14 cellular contexts compared by ENCODE assay signal in the genomic region with DNA sequence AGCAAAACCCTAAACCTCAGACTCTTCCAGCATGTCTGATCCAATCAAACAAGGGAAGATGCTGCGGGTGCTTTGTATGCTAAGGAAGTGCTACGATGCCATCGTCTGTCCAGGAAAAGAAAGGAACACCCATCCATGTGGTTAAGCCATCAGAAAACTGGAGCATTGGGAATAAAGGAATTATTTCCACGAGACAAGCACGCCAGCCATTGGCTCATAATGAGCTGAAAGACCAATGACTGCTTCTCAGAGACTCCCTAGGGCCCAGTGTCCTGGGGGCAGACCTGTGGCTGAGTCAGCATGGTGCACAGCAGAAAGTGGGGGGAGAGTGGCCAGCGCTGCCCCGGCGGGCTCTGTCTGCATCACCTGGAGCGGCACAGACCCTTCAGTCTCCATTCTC.
A peak's percentile ranks its signal among the peaks of the same experiment; 100 is the strongest.
DNase-seq lines count a peak whose midpoint lies in the region; ATAC-seq and TF ChIP-seq lines count a peak whose summit lies in the region.
"Had no signal": no experiment of that assay in that cellular context is flagged by ENCODE, and none has a peak within 500 bp of the region (broad histone marks: within the 10 kb centered on the region; RNA-seq: fewer than 3 reads in every experiment).

No MANE protein-coding gene starts in this region.

- DNase-seq in heart right ventricle = no peak
- DNase-seq in right atrium auricular region (ENCODE audit: low spot score) = no peak
- peak; percentile 24 for DNase-seq in SK-MEL-5 (ENCODE audit: low read depth, low spot score)
- no peak for DNase-seq in left cardiac atrium
- DNase-seq in uterus = no peak
- DNase-seq in stimulated activated CD4-positive, alpha-beta T cell treated with anti-CD3 and anti-CD28 coated beads, Interleukin-2, amount 100 ng/mL, for 48 hours = no peak
- DNase-seq in breast epithelium (ENCODE audit: low spot score in 2 of 2) = no peak
- DNase-seq in nucleus accumbens (lab: John Stamatoyannopoulos, UW) = no peak
- DNase-seq: activated CD4-positive, alpha-beta T cell treated with anti-CD3 and anti-CD28 coated beads, Interleukin-2, amount 10 ng/mL, durations not matched to agents 7 days and 5 days; activated naive CD4-positive, alpha-beta T cell treated with anti-CD3 and anti-CD28 coated beads, Interleukin-2, amount 50 U/mL, for 16 hours; activated T-cell treated with anti-CD3 and anti-CD28 coated beads for 4 hours; Calu3; HCEC 1CT; NCI-H2107 had no signal

- H3K27me3 ChIP-seq in heart right ventricle (no peaks in the 10 kb centered on the region), right atrium auricular region (no peaks in the 10 kb centered on the region), uterus (no peaks in the 10 kb centered on the region), breast epithelium (no peaks in the 10 kb centered on the region)

- H3K4me3 ChIP-seq in heart right ventricle = no peak overlapping the region
- H3K4me3 ChIP-seq in right atrium auricular region = no peak overlapping the region
- H3K4me3 ChIP-seq in uterus = no peak overlapping the region
- no peak overlapping the region for H3K4me3 ChIP-seq in breast epithelium

- intact Hi-C loops in heart right ventricle (cut with DNase I) = no loop called here
- intact Hi-C loops in left cardiac atrium (cut with DNase I) = no loop called here
- intact Hi-C loops in uterus (cut with DNase I; ENCODE audit: low total_unique reads) = no loop called here
- intact Hi-C loops in breast epithelium (cut with DNase I; ENCODE audit: low total_unique reads) = no loop called here

- H3K4me1 ChIP-seq in heart right ventricle (peaks cover 0 to 23% (median 15%) of the 10 kb centered on the region in 9 donors), right atrium auricular region (peaks cover 0 to 19% of the 10 kb centered on the region in 2 donors), uterus (no peaks in the 10 kb centered on the region), breast epithelium (peaks cover 0 to under 1% of the 10 kb centered on the region in 2 donors)

- no peak for TF ChIP-seq POLR2A in uterus (IDR thresholded peaks at IDR 0.05)
- TF ChIP-seq POLR2A in breast epithelium (IDR thresholded peaks at IDR 0.05) = no peak

- H3K9me3 ChIP-seq in heart right ventricle (no peaks in the 10 kb centered on the region), right atrium auricular region (no peaks in the 10 kb centered on the region), uterus (no peaks in the 10 kb centered on the region), breast epithelium (no peaks in the 10 kb centered on the region)

- peak overlapping the region in 1 of 10 donors; percentile 20 for H3K27ac ChIP-seq in heart right ventricle
- no peak overlapping the region for H3K27ac ChIP-seq in right atrium auricular region
- H3K27ac ChIP-seq in uterus = no peak overlapping the region
- no peak overlapping the region for H3K27ac ChIP-seq in breast epithelium

- peak in 5 of 9 donors; percentile 11 to 49 (median 36) for TF ChIP-seq CTCF in heart right ventricle (IDR thresholded peaks at IDR 0.05)
- TF ChIP-seq CTCF in right atrium auricular region (IDR thresholded peaks at IDR 0.05) = peak in 1 of 2 donors; percentile 54
- TF ChIP-seq CTCF in uterus (IDR thresholded peaks at IDR 0.05) = peak; percentile 1 to 53 (median 17)
- TF ChIP-seq CTCF in breast epithelium (IDR thresholded peaks at IDR 0.05) = no peak

- in situ Hi-C loops in SK-MEL-5 (cut with HindIII; ENCODE audit: low pct_unique_long_range_greater_than_20kb, low sequenced_read_pairs) = no loop called here

- H3K36me3 ChIP-seq in heart right ventricle (no peaks in the 10 kb centered on the region), right atrium auricular region (no peaks in the 10 kb centered on the region), uterus (no peaks in the 10 kb centered on the region), breast epithelium (no peaks in the 10 kb centered on the region)

- ATAC-seq in heart right ventricle (peak; percentile 41 to 84 (median 61)), left cardiac atrium (peak; percentile 64 to 78)

- 62 to 73% methylated on average over 9 of the region's 9 CpGs for WGBS in heart right ventricle, 2 donors

Comparison
In these comparisons a context has a peak if more than half of its experiments do, and no peak if none do; other contexts are left out.
1. CTCF ChIP-seq: peak in heart right ventricle (5 of 9) and uterus (4 of 4); none in breast epithelium (0 of 3).